9 cellular contexts compared by ENCODE assay signal in genomic region chr13:27622881-27623280, GRCh38. TPM values are rescaled to one million over a fixed set of nuclear protein-coding genes. Genes with fewer than 3 reads are reported as not detected.
DNase-seq lines count a peak whose midpoint lies in the region; ATAC-seq and TF ChIP-seq lines count a peak whose summit lies in the region.
"Had no signal": no experiment of that assay in that cellular context is flagged by ENCODE, and none has a peak within 500 bp of the region (broad histone marks: within the 10 kb centered on the region; RNA-seq: fewer than 3 reads in every experiment).

No MANE protein-coding gene starts in this region.

- peak overlapping the region; percentile 92; the same call in 1 of the 2 replicates for H3K9ac ChIP-seq in iPS-20b (ENCODE audit: low read depth, low read length)

- no peaks in the 10 kb centered on the region for H3K9me3 ChIP-seq in iPS-20b (ENCODE audit: insufficient read depth, low read depth, low read length)
- no peaks in the 10 kb centered on the region for H3K9me3 ChIP-seq in effector memory CD4-positive, alpha-beta T cell (ENCODE audit: control insufficient read depth, low read length)

- peak; percentile 8 for DNase-seq in AG10803 (ENCODE audit: low read depth)
- no peak for DNase-seq in HFF-Myc (ENCODE audit: extremely low read depth, low read depth)
- no peak for DNase-seq in T-helper 9 cell
- no peak for DNase-seq in effector memory CD4-positive, alpha-beta T cell
- DNase-seq in SHP77 (lab: John Stamatoyannopoulos, UW): no peak

- peaks cover 46% of the 10 kb centered on the region for H3K36me3 ChIP-seq in iPS-20b (ENCODE audit: insufficient read depth, low read depth, low read length)
- peaks cover 3% of the 10 kb centered on the region for H3K36me3 ChIP-seq in effector memory CD4-positive, alpha-beta T cell (ENCODE audit: control insufficient read depth, insufficient read depth, low read length)

- peaks cover 8% of the 10 kb centered on the region; the same call in 1 of the 2 replicates for H3K27me3 ChIP-seq in iPS-20b (ENCODE audit: insufficient read depth, low read length)
- no peaks in the 10 kb centered on the region for H3K27me3 ChIP-seq in effector memory CD4-positive, alpha-beta T cell (replicated peaks; ENCODE audit: control insufficient read depth, insufficient read depth, low read length, poor library complexity, severe bottlenecking)

- no peaks in the 10 kb centered on the region for H3K9me3 Mint-ChIP-seq in activated T-helper 17 cell treated with anti-CD3 and anti-CD28 coated beads, Interleukin-2, amount 50 U/mL, for 72 hours
- H3K9me3 Mint-ChIP-seq: dendritic cell treated with granulocyte-macrophage colony-stimulating factor and Interleukin-4, amounts not matched to agents 40 ng/mL and 50 ng/mL, for 4 days had no signal

- H3K4me3 ChIP-seq in AG10803 (ENCODE audit: low read length): peak overlapping the region; percentile 81
- peak overlapping the region; percentile 90 for H3K4me3 ChIP-seq in HFF-Myc (replicated peaks; ENCODE audit: low read depth, low read length)
- peak overlapping the region; percentile 95 for H3K4me3 ChIP-seq in iPS-20b (ENCODE audit: low read length)
- H3K4me3 ChIP-seq in effector memory CD4-positive, alpha-beta T cell (ENCODE audit: insufficient read depth, low read depth, low read length, poor library complexity, severe bottlenecking): no peak overlapping the region

- ATAC-seq in activated T-helper 17 cell treated with anti-CD3 and anti-CD28 coated beads, Interleukin-2, amount 50 U/mL, for 72 hours (replicated peaks): no peak
- no peak for ATAC-seq in HG03342 (IDR thresholded peaks at IDR 0.05; ENCODE audit: unreplicated experiment)

- peak overlapping the region; percentile 87 for H3K27ac Mint-ChIP-seq in activated T-helper 17 cell treated with anti-CD3 and anti-CD28 coated beads, Interleukin-2, amount 50 U/mL, for 72 hours

- TF ChIP-seq CTCF in AG10803 (conservative IDR thresholded peaks at IDR 0.05; ENCODE audit: low read length) (no peak), HFF-Myc (IDR thresholded peaks at IDR 0.05; ENCODE audit: low read depth, low read length, missing control alignments) (no peak)

- H3K27me3 Mint-ChIP-seq in activated T-helper 17 cell treated with anti-CD3 and anti-CD28 coated beads, Interleukin-2, amount 50 U/mL, for 72 hours: no peaks in the 10 kb centered on the region
- H3K27me3 Mint-ChIP-seq: dendritic cell treated with granulocyte-macrophage colony-stimulating factor and Interleukin-4, amounts not matched to agents 40 ng/mL and 50 ng/mL, for 4 days had no signal

- peak overlapping the region; percentile 87 for H3K4me3 Mint-ChIP-seq in activated T-helper 17 cell treated with anti-CD3 and anti-CD28 coated beads, Interleukin-2, amount 50 U/mL, for 72 hours

- peaks cover 21% of the 10 kb centered on the region for H3K4me1 ChIP-seq in iPS-20b (ENCODE audit: insufficient read depth, low read length)
- peaks cover 16% of the 10 kb centered on the region for H3K4me1 ChIP-seq in effector memory CD4-positive, alpha-beta T cell (ENCODE audit: control insufficient read depth, insufficient read depth, low read length, poor library complexity, severe bottlenecking)

- peaks cover 65% of the 10 kb centered on the region for H3K36me3 Mint-ChIP-seq in activated T-helper 17 cell treated with anti-CD3 and anti-CD28 coated beads, Interleukin-2, amount 50 U/mL, for 72 hours (ENCODE audit: low read depth)

- H3K27ac ChIP-seq in iPS-20b (ENCODE audit: low read length): no peak overlapping the region
- no peak overlapping the region for H3K27ac ChIP-seq in effector memory CD4-positive, alpha-beta T cell (ENCODE audit: insufficient read depth, low read length, poor library complexity, severe bottlenecking)

- peaks cover 55% of the 10 kb centered on the region for H3K4me1 Mint-ChIP-seq in activated T-helper 17 cell treated with anti-CD3 and anti-CD28 coated beads, Interleukin-2, amount 50 U/mL, for 72 hours

RNA-seq across cellular contexts. Expression of gene POLR1D, which starts 1.2 kb away (rescaled TPM):
- total RNA-seq in activated T-helper 17 cell treated with anti-CD3 and anti-CD28 coated beads, Interleukin-2, amount 50 U/mL, for 72 hours: 100 to 1,000 TPM; 128 to 138 TPM

RNA-seq across cellular contexts. Expression of gene LNX2, which starts 2.6 kb away (rescaled TPM):
- 1 to 10 TPM; 4.1 TPM for total RNA-seq in activated T-helper 17 cell treated with anti-CD3 and anti-CD28 coated beads, Interleukin-2, amount 50 U/mL, for 72 hours
